ENCODE assay signal across 19 cellular contexts in genomic region chr1:209377995-209378394, GRCh38.
"Had no signal": no experiment of that assay in that cellular context is flagged by ENCODE, and none has a peak within 500 bp of the region (broad histone marks: within the 10 kb centered on the region; RNA-seq: fewer than 3 reads in every experiment).

No MANE protein-coding gene starts in this region.

- H3K36me3 Mint-ChIP-seq: natural killer cell; stimulated activated naive B cell treated with anti-CD40 and anti-IgM and Interleukin-4, amounts not matched to agents 10 μg/mL and 1 μg/mL and 100 μg/mL, for 72 hours had no signal

- DNase-seq: cortex of kidney; effector CD4-positive, alpha-beta T cell; foreskin fibroblast; gastrocnemius medialis; head of caudate nucleus; kidney; natural killer cell; pancreas; right lobe of liver; small intestine; stimulated activated CD4-positive, alpha-beta T cell treated with anti-CD3 and anti-CD28 coated beads, Interleukin-15, amount 100 ng/mL, for 24 hours; stimulated activated CD4-positive, alpha-beta T cell treated with anti-CD3 and anti-CD28 coated beads, Interleukin-2, amount 100 ng/mL, for 48 hours; stimulated activated naive B cell treated with anti-CD40 and anti-IgM and Interleukin-4, amounts not matched to agents 10 μg/mL and 1 μg/mL and 100 μg/mL, for 72 hours had no signal

- H3K4me3 ChIP-seq: gastrocnemius medialis, pancreas, right lobe of liver, thoracic aorta, tibial nerve had no signal

- H3K4me1 ChIP-seq: gastrocnemius medialis, pancreas, right lobe of liver had no signal

- H3K9me3 Mint-ChIP-seq: stimulated activated naive B cell treated with anti-CD40 and anti-IgM and Interleukin-4, amounts not matched to agents 10 μg/mL and 1 μg/mL and 100 μg/mL, for 72 hours; stimulated activated naive CD8-positive, alpha-beta T cell treated with anti-CD3 and anti-CD28 coated beads, Interleukin-15, Interleukin-2, amounts not matched to agents 100 ng/mL and 50 ng/mL, for 24 hours had no signal

- H3K27me3 ChIP-seq: gastrocnemius medialis, neutrophil, right lobe of liver, tibial nerve had no signal

- H3K27ac Mint-ChIP-seq: natural killer cell; progenitor cell of endocrine pancreas; stimulated activated naive B cell treated with anti-CD40 and anti-IgM and Interleukin-4, amounts not matched to agents 10 μg/mL and 1 μg/mL and 100 μg/mL, for 72 hours; stimulated activated naive CD8-positive, alpha-beta T cell treated with anti-CD3 and anti-CD28 coated beads, Interleukin-15, Interleukin-2, amounts not matched to agents 100 ng/mL and 50 ng/mL, for 24 hours had no signal

- ATAC-seq: gastrocnemius medialis; left lobe of liver; natural killer cell; pancreas; right lobe of liver; stimulated activated naive B cell treated with anti-CD40 and anti-IgM and Interleukin-4, amounts not matched to agents 10 μg/mL and 1 μg/mL and 100 μg/mL, for 72 hours had no signal

- H3K4me1 Mint-ChIP-seq: stimulated activated naive B cell treated with anti-CD40 and anti-IgM and Interleukin-4, amounts not matched to agents 10 μg/mL and 1 μg/mL and 100 μg/mL, for 72 hours had no signal

- H3K36me3 ChIP-seq: gastrocnemius medialis, neutrophil, pancreas, right lobe of liver, thoracic aorta, tibial nerve had no signal

- H3K27ac ChIP-seq: gastrocnemius medialis, neutrophil, pancreas, right lobe of liver, thoracic aorta, tibial nerve had no signal

- H3K27me3 Mint-ChIP-seq: stimulated activated naive B cell treated with anti-CD40 and anti-IgM and Interleukin-4, amounts not matched to agents 10 μg/mL and 1 μg/mL and 100 μg/mL, for 72 hours; stimulated activated naive CD8-positive, alpha-beta T cell treated with anti-CD3 and anti-CD28 coated beads, Interleukin-15, Interleukin-2, amounts not matched to agents 100 ng/mL and 50 ng/mL, for 24 hours had no signal

- H3K4me3 Mint-ChIP-seq: natural killer cell; stimulated activated naive B cell treated with anti-CD40 and anti-IgM and Interleukin-4, amounts not matched to agents 10 μg/mL and 1 μg/mL and 100 μg/mL, for 72 hours; stimulated activated naive CD8-positive, alpha-beta T cell treated with anti-CD3 and anti-CD28 coated beads, Interleukin-15, Interleukin-2, amounts not matched to agents 100 ng/mL and 50 ng/mL, for 24 hours had no signal

- H3K9me3 ChIP-seq: gastrocnemius medialis, neutrophil, pancreas, right lobe of liver, thoracic aorta, tibial nerve had no signal

- FAIRE-seq: kidney, pancreas, small intestine had no signal
